Comparison of ENCODE assay signal across 1 cellular context in the genomic region with DNA sequence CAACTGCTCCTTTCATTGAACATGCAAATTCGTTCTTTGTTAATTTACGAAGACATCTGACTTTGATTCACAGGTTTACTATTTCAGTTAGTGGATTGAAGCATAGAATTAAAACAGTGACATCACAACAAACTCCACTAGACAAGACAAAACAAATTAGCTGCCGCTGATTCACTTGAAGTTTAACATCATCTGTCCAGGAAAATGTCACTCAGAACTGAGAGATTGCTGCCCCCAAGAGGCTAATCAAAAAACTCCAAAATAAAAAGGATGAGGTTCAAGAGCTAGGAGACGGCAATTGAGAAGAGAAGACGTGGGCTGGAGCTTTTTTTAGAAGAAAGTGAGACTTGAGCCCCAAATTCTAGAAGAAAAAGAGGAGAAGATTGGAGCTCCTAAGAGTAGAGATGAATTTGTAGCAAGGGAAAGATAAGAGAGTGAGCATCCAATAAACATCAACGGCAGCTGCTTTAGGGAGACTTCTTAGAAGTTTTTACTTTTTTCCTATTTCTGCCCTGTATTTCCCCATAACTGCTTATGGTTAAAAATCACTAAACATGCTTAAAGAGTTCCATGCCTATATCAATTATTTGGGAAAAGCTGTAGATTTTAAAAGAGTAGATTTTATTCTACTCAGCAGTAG.
TF ChIP-seq lines count a peak whose summit lies in the region.

No MANE protein-coding gene starts in this region.

TF ChIP-seq in liver, 16 proteins besides CTCF, POLR2A, EP300 and RAD21 (continued from another document):
- TF ChIP-seq, protein P1, sequence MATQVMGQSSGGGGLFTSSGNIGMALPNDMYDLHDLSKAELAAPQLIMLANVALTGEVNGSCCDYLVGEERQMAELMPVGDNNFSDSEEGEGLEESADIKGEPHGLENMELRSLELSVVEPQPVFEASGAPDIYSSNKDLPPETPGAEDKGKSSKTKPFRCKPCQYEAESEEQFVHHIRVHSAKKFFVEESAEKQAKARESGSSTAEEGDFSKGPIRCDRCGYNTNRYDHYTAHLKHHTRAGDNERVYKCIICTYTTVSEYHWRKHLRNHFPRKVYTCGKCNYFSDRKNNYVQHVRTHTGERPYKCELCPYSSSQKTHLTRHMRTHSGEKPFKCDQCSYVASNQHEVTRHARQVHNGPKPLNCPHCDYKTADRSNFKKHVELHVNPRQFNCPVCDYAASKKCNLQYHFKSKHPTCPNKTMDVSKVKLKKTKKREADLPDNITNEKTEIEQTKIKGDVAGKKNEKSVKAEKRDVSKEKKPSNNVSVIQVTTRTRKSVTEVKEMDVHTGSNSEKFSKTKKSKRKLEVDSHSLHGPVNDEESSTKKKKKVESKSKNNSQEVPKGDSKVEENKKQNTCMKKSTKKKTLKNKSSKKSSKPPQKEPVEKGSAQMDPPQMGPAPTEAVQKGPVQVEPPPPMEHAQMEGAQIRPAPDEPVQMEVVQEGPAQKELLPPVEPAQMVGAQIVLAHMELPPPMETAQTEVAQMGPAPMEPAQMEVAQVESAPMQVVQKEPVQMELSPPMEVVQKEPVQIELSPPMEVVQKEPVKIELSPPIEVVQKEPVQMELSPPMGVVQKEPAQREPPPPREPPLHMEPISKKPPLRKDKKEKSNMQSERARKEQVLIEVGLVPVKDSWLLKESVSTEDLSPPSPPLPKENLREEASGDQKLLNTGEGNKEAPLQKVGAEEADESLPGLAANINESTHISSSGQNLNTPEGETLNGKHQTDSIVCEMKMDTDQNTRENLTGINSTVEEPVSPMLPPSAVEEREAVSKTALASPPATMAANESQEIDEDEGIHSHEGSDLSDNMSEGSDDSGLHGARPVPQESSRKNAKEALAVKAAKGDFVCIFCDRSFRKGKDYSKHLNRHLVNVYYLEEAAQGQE (IDR thresholded peaks at IDR 0.05): no peak
- TF ChIP-seq TAF1 (conservative IDR thresholded peaks at IDR 0.05) (no peak), RXRA (IDR thresholded peaks at IDR 0.05) (no peak), GABPA (IDR thresholded peaks at IDR 0.05 in 1 of 2, conservative IDR thresholded peaks at IDR 0.05 in 1 of 2) (no peak)
